Comparison of ENCODE assay signal across 9 cellular contexts in the genomic region with DNA sequence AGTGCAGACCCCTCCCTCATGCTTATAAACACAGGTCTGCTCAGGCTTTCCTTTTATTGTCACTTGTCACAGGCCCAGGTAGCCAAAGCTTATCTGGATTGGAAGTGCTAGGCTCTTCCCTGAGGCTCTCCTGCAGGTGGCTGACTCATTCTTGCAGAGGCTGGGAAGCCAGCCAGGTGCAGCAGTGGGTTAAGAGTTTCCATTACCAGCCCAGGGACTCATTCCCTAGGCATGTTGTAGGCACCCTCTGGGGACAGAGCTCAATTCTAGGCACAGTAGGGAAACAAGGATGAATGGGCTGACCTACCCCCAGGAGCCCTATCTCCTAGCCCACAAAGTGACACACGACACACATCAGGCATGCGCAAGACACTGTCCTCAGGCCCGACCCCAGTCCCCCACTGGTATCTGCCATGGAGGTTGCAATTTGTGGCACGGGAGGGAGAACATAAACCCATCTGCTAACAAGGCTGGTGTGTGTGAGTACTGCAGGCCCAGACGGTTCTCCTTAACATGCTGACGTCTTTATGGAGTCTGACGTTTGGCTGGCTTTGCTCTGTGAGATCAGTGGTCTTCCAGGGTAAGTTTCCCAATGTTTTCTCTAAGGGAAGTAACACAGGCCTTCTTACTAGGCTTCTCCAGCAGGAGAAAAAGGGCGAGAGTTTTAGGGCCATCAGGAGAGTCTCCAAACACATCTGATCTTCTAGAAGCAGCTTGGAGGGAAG.
DNase-seq lines count a peak whose midpoint lies in the region; ATAC-seq, FAIRE-seq and TF ChIP-seq lines count a peak whose summit lies in the region.
"Had no signal": no experiment of that assay in that cellular context is flagged by ENCODE, and none has a peak within 500 bp of the region (broad histone marks: within the 10 kb centered on the region; RNA-seq: fewer than 3 reads in every experiment).

No MANE protein-coding gene starts in this region.

- peak overlapping the region; percentile 32 to 56 for H3K27ac ChIP-seq in kidney (ENCODE audit: low read depth in 2 of 2, low read length in 2 of 2)

- no peak overlapping the region for H3K4me3 ChIP-seq in MG63
- H3K4me3 ChIP-seq in adipocyte (ENCODE audit: low read length): no peak overlapping the region
- H3K4me3 ChIP-seq in kidney (ENCODE audit: low read length in 2 of 2): no peak overlapping the region

- H3K9ac ChIP-seq in adipocyte (ENCODE audit: low read length) (no peak overlapping the region), kidney (ENCODE audit: low read length in 2 of 2) (no peak overlapping the region)

- no peak for ATAC-seq in HG02571 (IDR thresholded peaks at IDR 0.05; ENCODE audit: unreplicated experiment)
- no peak for ATAC-seq in HG03342 (IDR thresholded peaks at IDR 0.05; ENCODE audit: unreplicated experiment)
- no peak for ATAC-seq in HG02759 (IDR thresholded peaks at IDR 0.05; ENCODE audit: unreplicated experiment)
- no peak for ATAC-seq in GM21390 (IDR thresholded peaks at IDR 0.05; ENCODE audit: unreplicated experiment)

- H3K4me1 ChIP-seq in adipocyte (ENCODE audit: control insufficient read depth, insufficient read depth, low read length): peaks cover 27% of the 10 kb centered on the region
- peaks cover 3 to 12% of the 10 kb centered on the region in 2 donors for H3K4me1 ChIP-seq in kidney (ENCODE audit: control insufficient read depth in 1 of 2, insufficient read depth in 1 of 2, low read depth in 1 of 2, low read length in 2 of 2)

- intact Hi-C loops in kidney (cut with DNase I): no loop called here

- DNase-seq in MG63 (peak; percentile 79), adipocyte (ENCODE audit: low read depth) (peak; percentile 40), kidney (peak; percentile 86)
- DNase-seq: activated B cell treated with CpG ODN at 0.5 μM for 24 hours had no signal

- H3K36me3 ChIP-seq in MG63 (no peaks in the 10 kb centered on the region), adipocyte (ENCODE audit: control insufficient read depth, insufficient read depth, low read length, severe bottlenecking) (no peaks in the 10 kb centered on the region), kidney (ENCODE audit: control insufficient read depth in 1 of 2, insufficient read depth in 2 of 2, low read length in 2 of 2) (no peaks in the 10 kb centered on the region)

- no peak for TF ChIP-seq CTCF in kidney (IDR thresholded peaks at IDR 0.05; ENCODE audit: borderline replicate concordance, extremely low read depth, insufficient read depth)

- FAIRE-seq in A204.1 (lab: Jason Lieb, UNC) (peak; percentile 71), kidney (lab: Jason Lieb, UNC) (no peak)

- H3K9me3 ChIP-seq in MG63 (no peaks in the 10 kb centered on the region), adipocyte (ENCODE audit: control insufficient read depth, low read length) (no peaks in the 10 kb centered on the region), kidney (ENCODE audit: control insufficient read depth in 1 of 2, low read length in 2 of 2) (no peaks in the 10 kb centered on the region)

- H3K27me3 ChIP-seq in MG63 (no peaks in the 10 kb centered on the region), adipocyte (replicated peaks; ENCODE audit: control insufficient read depth, insufficient read depth, low read length) (no peaks in the 10 kb centered on the region)
